In genomic region chr16:65101009-65101408, GRCh38 we compare ENCODE assay signal across 28 cellular contexts. TPM values are rescaled to one million over a fixed set of nuclear protein-coding genes. Genes with fewer than 3 reads are reported as not detected.
"Had no signal": no experiment of that assay in that cellular context is flagged by ENCODE, and none has a peak within 500 bp of the region (broad histone marks: within the 10 kb centered on the region; RNA-seq: fewer than 3 reads in every experiment).

No MANE protein-coding gene starts in this region.

- H3K36me3 ChIP-seq: adrenal gland, WERI-Rb-1 had no signal

- DNase-seq: activated CD4-positive, alpha-beta T cell treated with anti-CD3 and anti-CD28 coated beads, Interleukin-2, amount 10 ng/mL, durations not matched to agents 24 days and 14 days; activated CD4-positive, alpha-beta T cell treated with anti-CD3 and anti-CD28 coated beads, Interleukin-2, amount 50 U/mL, for 4 hours; activated CD8-positive, alpha-beta T cell treated with anti-CD3 and anti-CD28 coated beads, Interleukin-2, amount 10 ng/mL, durations not matched to agents 7 days and 5 days; activated gamma-delta T cell treated with Interleukin-2 at 50 U/mL for 16 hours; activated naive CD4-positive, alpha-beta T cell treated with anti-CD3 and anti-CD28 coated beads for 36 hours; activated T-cell treated with anti-CD3 and anti-CD28 coated beads, Interleukin-2, amount 50 U/mL, for 24 hours; adrenal gland; central memory CD4-positive, alpha-beta T cell; Kasumi-1; MM.1S; MV-4-11; NCI-H1092; NCI-H1436 treated with DMSO at 0.1 percent for 48 hours; NCI-H1694 treated with DMSO at 0.1 percent for 48 hours; NCI-H2029; NCI-H345; NCI-H524 treated with DMSO at 0.1 percent for 48 hours; SHP77; SJCRH30; T1000; WERI-Rb-1 had no signal

- H3K4me3 Mint-ChIP-seq: activated CD4-positive, alpha-beta T cell treated with anti-CD3 and anti-CD28 coated beads, Interleukin-2, amount 10 ng/mL, durations not matched to agents 24 days and 14 days; activated CD8-positive, alpha-beta T cell treated with anti-CD3 and anti-CD28 coated beads, Interleukin-2, amount 10 ng/mL, durations not matched to agents 7 days and 5 days; activated naive CD4-positive, alpha-beta T cell treated with anti-CD3 and anti-CD28 coated beads for 36 hours; activated T-cell treated with anti-CD3 and anti-CD28 coated beads, Interleukin-2, amount 50 U/mL, for 24 hours; brain had no signal

- H3K9me3 ChIP-seq: adrenal gland, SJCRH30 had no signal

- H3K27me3 ChIP-seq: adrenal gland, SJCRH30 had no signal

- ATAC-seq: activated CD8-positive, alpha-beta T cell treated with anti-CD3 and anti-CD28 coated beads, Interleukin-2, amount 10 ng/mL, durations not matched to agents 7 days and 5 days; activated naive CD4-positive, alpha-beta T cell treated with anti-CD3 and anti-CD28 coated beads, Interleukin-2, amount 50 U/mL, for 72 hours; Panc1 had no signal

- H3K4me3 ChIP-seq: adrenal gland, SJCRH30, SK-N-MC had no signal

- H3K27me3 Mint-ChIP-seq: activated CD4-positive, alpha-beta T cell treated with anti-CD3 and anti-CD28 coated beads, Interleukin-2, amount 10 ng/mL, durations not matched to agents 24 days and 14 days; activated T-cell treated with anti-CD3 and anti-CD28 coated beads, Interleukin-2, amount 50 U/mL, for 24 hours had no signal

- H3K9me3 Mint-ChIP-seq: activated CD4-positive, alpha-beta T cell treated with anti-CD3 and anti-CD28 coated beads, Interleukin-2, amount 10 ng/mL, durations not matched to agents 24 days and 14 days had no signal

- H3K27ac ChIP-seq: adrenal gland, SJCRH30, SK-N-MC, WERI-Rb-1 had no signal

- H3K4me1 ChIP-seq: adrenal gland had no signal

- H3K27ac Mint-ChIP-seq: activated CD4-positive, alpha-beta T cell treated with anti-CD3 and anti-CD28 coated beads, Interleukin-2, amount 10 ng/mL, durations not matched to agents 24 days and 14 days; activated CD8-positive, alpha-beta T cell treated with anti-CD3 and anti-CD28 coated beads, Interleukin-2, amount 10 ng/mL, durations not matched to agents 7 days and 5 days; activated naive CD4-positive, alpha-beta T cell treated with anti-CD3 and anti-CD28 coated beads for 36 hours; activated naive CD4-positive, alpha-beta T cell treated with anti-CD3 and anti-CD28 coated beads, Interleukin-2, amount 50 U/mL, for 72 hours; activated T-cell treated with anti-CD3 and anti-CD28 coated beads, Interleukin-2, amount 50 U/mL, for 24 hours; activated T-helper 2 cell treated with anti-CD3 and anti-CD28 coated beads, Interferon-gamma antibody, Interleukin-2, Interleukin-4, amounts not matched to agents 10 μg/mL and 5 μg/mL and 100 μg/mL, durations not matched to agents 14 hours and 24 hours and 36 hours; brain had no signal

- H3K4me1 Mint-ChIP-seq: activated CD4-positive, alpha-beta T cell treated with anti-CD3 and anti-CD28 coated beads, Interleukin-2, amount 10 ng/mL, durations not matched to agents 24 days and 14 days had no signal

RNA-seq across cellular contexts. Expression of gene CDH11, which starts 20.9 kb away (rescaled TPM):
- total RNA-seq: activated CD4-positive, alpha-beta T cell treated with anti-CD3 and anti-CD28 coated beads, Interleukin-2, amount 10 ng/mL, durations not matched to agents 24 days and 14 days; activated CD8-positive, alpha-beta T cell treated with anti-CD3 and anti-CD28 coated beads, Interleukin-2, amount 10 ng/mL, durations not matched to agents 7 days and 5 days; activated naive CD4-positive, alpha-beta T cell treated with anti-CD3 and anti-CD28 coated beads for 36 hours; activated naive CD4-positive, alpha-beta T cell treated with anti-CD3 and anti-CD28 coated beads, Interleukin-2, amount 50 U/mL, for 72 hours; activated T-helper 2 cell treated with anti-CD3 and anti-CD28 coated beads, Interferon-gamma antibody, Interleukin-2, Interleukin-4, amounts not matched to agents 10 μg/mL and 5 μg/mL and 100 μg/mL, durations not matched to agents 14 hours and 24 hours and 36 hours; T-helper 1 cell treated with Interleukin-12 subunit alpha and Interleukin-12 subunit beta and Interleukin-4 antibody, amounts not matched to agents 30 ng/mL and 1 ng/mL, for 36 hours; T-helper 2 cell treated with Interferon-gamma antibody and Interleukin-4, amounts not matched to agents 100 ng/mL and 5 ng/mL, for 36 hours had no signal
